In the genomic region with DNA sequence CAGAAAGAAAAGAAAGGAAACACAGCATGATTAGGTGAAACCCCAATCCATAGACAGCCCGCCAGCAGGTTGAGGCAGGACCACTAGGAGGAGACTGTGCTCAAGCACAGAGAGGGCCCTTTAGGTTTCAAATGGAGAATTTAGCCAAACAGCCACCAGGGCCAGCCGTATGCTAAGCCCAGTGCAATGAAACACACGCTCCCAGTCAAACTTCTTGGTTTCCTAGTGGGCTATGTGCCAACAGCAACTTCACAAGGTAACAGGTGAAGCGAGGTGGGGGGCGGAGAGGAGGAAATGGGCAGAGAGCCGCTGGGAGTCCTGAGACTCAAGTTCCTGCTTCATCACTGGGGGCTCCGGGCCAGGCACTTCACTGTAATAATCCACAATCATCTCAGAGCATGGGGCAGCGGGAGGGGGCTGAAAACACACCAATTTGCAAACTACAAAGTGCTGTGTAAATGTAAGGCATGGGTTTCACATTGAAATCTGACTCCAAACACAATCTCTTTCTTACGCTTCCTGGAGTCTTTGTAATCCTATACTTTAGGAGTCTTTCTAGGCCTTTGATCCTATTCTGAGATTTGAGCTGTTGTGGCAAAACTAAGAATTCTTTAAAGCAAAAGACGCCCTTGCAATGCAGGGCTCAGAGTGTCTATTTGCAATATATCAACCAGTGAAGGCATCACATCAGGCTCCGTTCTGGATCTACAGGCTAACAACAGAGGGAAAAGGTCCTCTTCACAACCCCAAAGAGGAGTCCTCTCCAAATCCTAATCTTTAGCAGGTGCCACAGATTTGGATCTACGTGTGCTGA, we compare ENCODE assay signal across 8 cellular contexts.
DNase-seq lines count a peak whose midpoint lies in the region; ATAC-seq lines count a peak whose summit lies in the region.

No MANE protein-coding gene starts in this region.

- DNase-seq in ACHN = peak; percentile 66
- DNase-seq in NCI-H2107 (lab: John Stamatoyannopoulos, UW) = peak; percentile 80
- peak; percentile 22 for DNase-seq in cerebellar cortex (ENCODE audit: low spot score)
- DNase-seq in medulla oblongata (ENCODE audit: extremely low spot score) = peak; percentile 65
- DNase-seq in stimulated activated naive CD8-positive, alpha-beta T cell treated with anti-CD3 and anti-CD28 coated beads, Interleukin-15, Interleukin-2, amounts not matched to agents 100 U/mL and 50 U/mL, for 24 hours = peak; percentile 69

- in situ Hi-C loops in ACHN (cut with HindIII; ENCODE audit: low pct_ligation_motif_present, low pct_unique_long_range_greater_than_20kb, low sequenced_read_pairs) = loop anchor here (25.0 kb wide), 1 partner anchor 181 kb away; no protein-coding TSS in a partner anchor

- ATAC-seq in GM18519 (IDR thresholded peaks at IDR 0.05; ENCODE audit: low FRiP score, unreplicated experiment) = peak; percentile 76
- ATAC-seq in HG02970 (IDR thresholded peaks at IDR 0.05; ENCODE audit: low FRiP score, unreplicated experiment) = peak; percentile 53
- peak; percentile 86 to 90 for ATAC-seq in activated CD4-positive, CD25-positive, alpha-beta regulatory T cell treated with anti-CD3 and anti-CD28 coated beads, Interleukin-2, amount 50 U/mL, for 24 hours
- ATAC-seq in stimulated activated naive CD8-positive, alpha-beta T cell treated with anti-CD3 and anti-CD28 coated beads, Interleukin-15, Interleukin-2, amounts not matched to agents 100 U/mL and 50 U/mL, for 24 hours = peak; percentile 98

Comparison
In these comparisons a context has a peak if more than half of its experiments do, and no peak if none do; other contexts are left out.
1. Peak in every context shown above with its lines: DNase-seq and ATAC-seq.
2. DNase-seq: peak in every context shown above with its lines; median percentile 80 in NCI-H2107; 69 in stimulated activated naive CD8-positive, alpha-beta T cell treated with anti-CD3 and anti-CD28 coated beads, Interleukin-15, Interleukin-2, amounts not matched to agents 100 U/mL and 50 U/mL, for 24 hours; 66 in ACHN; 65 in medulla oblongata; 22 in cerebellar cortex.